Comparison of ENCODE assay signal across 9 cellular contexts in genomic region chr7:137985897-137986251, GRCh38. TPM values are rescaled to one million over a fixed set of nuclear protein-coding genes. Genes with fewer than 3 reads are reported as not detected.
A peak's percentile ranks its signal among the peaks of the same experiment; 100 is the strongest.
DNase-seq lines count a peak whose midpoint lies in the region; ATAC-seq and TF ChIP-seq lines count a peak whose summit lies in the region.
"Had no signal": no experiment of that assay in that cellular context is flagged by ENCODE, and none has a peak within 500 bp of the region (broad histone marks: within the 10 kb centered on the region; RNA-seq: fewer than 3 reads in every experiment).

No MANE protein-coding gene starts in this region.

- H3K9me3 ChIP-seq in esophagus muscularis mucosa = no peaks in the 10 kb centered on the region
- H3K9me3 ChIP-seq: BE2C had no signal

- H3K9me3 Mint-ChIP-seq in stimulated activated naive CD8-positive, alpha-beta T cell treated with anti-CD3 and anti-CD28 coated beads, Interleukin-15, Interleukin-2, amounts not matched to agents 100 ng/mL and 50 ng/mL, for 24 hours = peaks cover 6% of the 10 kb centered on the region
- peaks cover 5 to 20% of the 10 kb centered on the region in 2 donors for H3K9me3 Mint-ChIP-seq in stimulated activated naive CD8-positive, alpha-beta T cell treated with anti-CD3 and anti-CD28 coated beads, Interleukin-15, amount 100 ng/mL, for 72 hours
- peaks cover 0 to 8% of the 10 kb centered on the region in 2 donors for H3K9me3 Mint-ChIP-seq in effector memory CD8-positive, alpha-beta T cell

- intact Hi-C loops in esophagus muscularis mucosa (cut with DNase I) = no loop called here
- intact Hi-C loops in Right ventricle myocardium inferior (cut with DNase I) = no loop called here

- TF ChIP-seq CTCF in esophagus muscularis mucosa (IDR thresholded peaks at IDR 0.05) = no peak

- H3K27me3 ChIP-seq in esophagus muscularis mucosa = no peaks in the 10 kb centered on the region
- H3K27me3 ChIP-seq: BE2C had no signal

- peak overlapping the region; percentile 38 for H3K27ac Mint-ChIP-seq in stimulated activated naive CD8-positive, alpha-beta T cell treated with anti-CD3 and anti-CD28 coated beads, Interleukin-15, Interleukin-2, amounts not matched to agents 100 ng/mL and 50 ng/mL, for 24 hours
- H3K27ac Mint-ChIP-seq in stimulated activated naive CD8-positive, alpha-beta T cell treated with anti-CD3 and anti-CD28 coated beads, Interleukin-15, amount 100 ng/mL, for 72 hours = no peak overlapping the region
- H3K27ac Mint-ChIP-seq in effector memory CD8-positive, alpha-beta T cell = no peak overlapping the region

- no peak for ATAC-seq in stimulated activated naive CD8-positive, alpha-beta T cell treated with anti-CD3 and anti-CD28 coated beads, Interleukin-15, amount 100 ng/mL, for 72 hours
- ATAC-seq in HG03025 (IDR thresholded peaks at IDR 0.05; ENCODE audit: low FRiP score, unreplicated experiment) (peak; percentile 40), Right ventricle myocardium inferior (no peak)
- ATAC-seq in effector memory CD8-positive, alpha-beta T cell (replicated peaks) = no peak

- H3K36me3 Mint-ChIP-seq in stimulated activated naive CD8-positive, alpha-beta T cell treated with anti-CD3 and anti-CD28 coated beads, Interleukin-15, Interleukin-2, amounts not matched to agents 100 ng/mL and 50 ng/mL, for 24 hours (ENCODE audit: low read depth) = peaks cover 34% of the 10 kb centered on the region
- peaks cover 2% of the 10 kb centered on the region for H3K36me3 Mint-ChIP-seq in effector memory CD8-positive, alpha-beta T cell (ENCODE audit: insufficient read depth)

- DNase-seq in stimulated activated naive CD8-positive, alpha-beta T cell treated with anti-CD3 and anti-CD28 coated beads, Interleukin-15, amount 100 ng/mL, for 72 hours = no peak
- DNase-seq in esophagus muscularis mucosa (ENCODE audit: extremely low spot score) (no peak), NCI-H1930 (lab: John Stamatoyannopoulos, UW) (no peak), 8988T (no peak), Right ventricle myocardium inferior (ENCODE audit: missing footprints) (no peak)
- DNase-seq in effector memory CD8-positive, alpha-beta T cell = no peak
- DNase-seq: BE2C had no signal

- TF ChIP-seq EP300 in esophagus muscularis mucosa (IDR thresholded peaks at IDR 0.05) = no peak

- H3K27ac ChIP-seq in esophagus muscularis mucosa (replicated peaks in 1 of 4) = peak overlapping the region; percentile 65 to 78 (median 76)

- H3K27me3 Mint-ChIP-seq in stimulated activated naive CD8-positive, alpha-beta T cell treated with anti-CD3 and anti-CD28 coated beads, Interleukin-15, Interleukin-2, amounts not matched to agents 100 ng/mL and 50 ng/mL, for 24 hours = no peaks in the 10 kb centered on the region
- no peaks in the 10 kb centered on the region for H3K27me3 Mint-ChIP-seq in stimulated activated naive CD8-positive, alpha-beta T cell treated with anti-CD3 and anti-CD28 coated beads, Interleukin-15, amount 100 ng/mL, for 72 hours
- H3K27me3 Mint-ChIP-seq in effector memory CD8-positive, alpha-beta T cell = no peaks in the 10 kb centered on the region

- peaks cover 66 to 100% (median 100%) of the 10 kb centered on the region in 4 donors for H3K4me1 ChIP-seq in esophagus muscularis mucosa

- WGBS in esophagus muscularis mucosa = 86% methylated on average over 3 of the region's 3 CpGs

- peaks cover 27% of the 10 kb centered on the region for H3K4me1 Mint-ChIP-seq in stimulated activated naive CD8-positive, alpha-beta T cell treated with anti-CD3 and anti-CD28 coated beads, Interleukin-15, Interleukin-2, amounts not matched to agents 100 ng/mL and 50 ng/mL, for 24 hours (ENCODE audit: low read depth)
- peaks cover 5% of the 10 kb centered on the region for H3K4me1 Mint-ChIP-seq in stimulated activated naive CD8-positive, alpha-beta T cell treated with anti-CD3 and anti-CD28 coated beads, Interleukin-15, amount 100 ng/mL, for 72 hours
- peaks cover 20 to 29% of the 10 kb centered on the region in 2 donors for H3K4me1 Mint-ChIP-seq in effector memory CD8-positive, alpha-beta T cell (ENCODE audit: low read depth in 2 of 2)

- H3K36me3 ChIP-seq in esophagus muscularis mucosa = no peaks in the 10 kb centered on the region
- H3K36me3 ChIP-seq: BE2C had no signal

- TF ChIP-seq POLR2A in esophagus muscularis mucosa (IDR thresholded peaks at IDR 0.05; ENCODE audit: low read depth) = no peak

- no peak overlapping the region for H3K4me3 Mint-ChIP-seq in stimulated activated naive CD8-positive, alpha-beta T cell treated with anti-CD3 and anti-CD28 coated beads, Interleukin-15, Interleukin-2, amounts not matched to agents 100 ng/mL and 50 ng/mL, for 24 hours
- no peak overlapping the region for H3K4me3 Mint-ChIP-seq in stimulated activated naive CD8-positive, alpha-beta T cell treated with anti-CD3 and anti-CD28 coated beads, Interleukin-15, amount 100 ng/mL, for 72 hours
- H3K4me3 Mint-ChIP-seq in effector memory CD8-positive, alpha-beta T cell = no peak overlapping the region

- H3K4me3 ChIP-seq in esophagus muscularis mucosa = no peak overlapping the region

RNA-seq across cellular contexts. Expression of gene CREB3L2, which starts 16.0 kb away (rescaled TPM):
- total RNA-seq in esophagus muscularis mucosa (10 to 100 TPM; 29.2 to 43.4 (median 37.1) TPM), Right ventricle myocardium inferior (19.3 TPM)
